19 cellular contexts compared by ENCODE assay signal in genomic region chr17:67663445-67663844, GRCh38.
"Had no signal": no experiment of that assay in that cellular context is flagged by ENCODE, and none has a peak within 500 bp of the region (broad histone marks: within the 10 kb centered on the region; RNA-seq: fewer than 3 reads in every experiment).

No MANE protein-coding gene starts in this region.

- H3K27ac ChIP-seq: ascending aorta, breast epithelium, lower lobe of right lung, spleen, thoracic aorta, upper lobe of left lung had no signal

- H3K9me3 ChIP-seq: ascending aorta, lower lobe of right lung, thoracic aorta, upper lobe of left lung had no signal

- H3K4me3 ChIP-seq: ascending aorta, breast epithelium, lower lobe of right lung, spleen, thoracic aorta, upper lobe of left lung had no signal

- H3K4me1 ChIP-seq: ascending aorta, breast epithelium, lower lobe of right lung, upper lobe of left lung had no signal

- DNase-seq: activated CD4-positive, alpha-beta T cell treated with anti-CD3 and anti-CD28 coated beads, Interleukin-2, amount 50 U/mL, for 1 hour; activated CD8-positive, alpha-beta memory T cell treated with anti-CD3 and anti-CD28 coated beads, Interleukin-2, amount 50 U/mL, for 4 hours; activated naive CD4-positive, alpha-beta T cell treated with anti-CD3 and anti-CD28 coated beads, Interleukin-2, amount 10 ng/mL, durations not matched to agents 7 days and 5 days; activated T-cell treated with anti-CD3 and anti-CD28 coated beads, Interleukin-2, amount 50 U/mL, for 4 hours; effector CD4-positive, alpha-beta T cell; hypothalamus; lower lobe of right lung; nephron progenitor cell; nucleus accumbens; posterior cingulate gyrus; spleen; stimulated activated CD4-positive, alpha-beta T cell treated with anti-CD3 and anti-CD28 coated beads, Interleukin-4, amount 100 ng/mL, for 4 hours; stimulated activated naive B cell treated with anti-CD40 and anti-IgM and Interleukin-4, amounts not matched to agents 10 μg/mL and 1 μg/mL and 100 μg/mL, for 72 hours had no signal

- H3K27me3 Mint-ChIP-seq: activated naive CD4-positive, alpha-beta T cell treated with anti-CD3 and anti-CD28 coated beads, Interleukin-2, amount 10 ng/mL, durations not matched to agents 7 days and 5 days; stimulated activated naive B cell treated with anti-CD40 and anti-IgM and Interleukin-4, amounts not matched to agents 10 μg/mL and 1 μg/mL and 100 μg/mL, for 72 hours had no signal

- H3K27me3 ChIP-seq: ascending aorta, breast epithelium, spleen, upper lobe of left lung had no signal

- FAIRE-seq: frontal cortex, keratinocyte had no signal

- H3K4me3 Mint-ChIP-seq: activated naive CD4-positive, alpha-beta T cell treated with anti-CD3 and anti-CD28 coated beads, Interleukin-2, amount 10 ng/mL, durations not matched to agents 7 days and 5 days; activated T-cell treated with anti-CD3 and anti-CD28 coated beads, Interleukin-2, amount 50 U/mL, for 4 hours; nephron progenitor cell; stimulated activated naive B cell treated with anti-CD40 and anti-IgM and Interleukin-4, amounts not matched to agents 10 μg/mL and 1 μg/mL and 100 μg/mL, for 72 hours had no signal

- H3K4me1 Mint-ChIP-seq: activated naive CD4-positive, alpha-beta T cell treated with anti-CD3 and anti-CD28 coated beads, Interleukin-2, amount 10 ng/mL, durations not matched to agents 7 days and 5 days; nephron progenitor cell had no signal

- H3K36me3 ChIP-seq: ascending aorta, breast epithelium, lower lobe of right lung, thoracic aorta, upper lobe of left lung had no signal

- H3K27ac Mint-ChIP-seq: activated naive CD4-positive, alpha-beta T cell treated with anti-CD3 and anti-CD28 coated beads, Interleukin-2, amount 10 ng/mL, durations not matched to agents 7 days and 5 days; nephron progenitor cell; stimulated activated naive B cell treated with anti-CD40 and anti-IgM and Interleukin-4, amounts not matched to agents 10 μg/mL and 1 μg/mL and 100 μg/mL, for 72 hours had no signal
